ENCODE assay signal across 30 cellular contexts in genomic region chr17:63163158-63163520, GRCh38.
"Had no signal": no experiment of that assay in that cellular context is flagged by ENCODE, and none has a peak within 500 bp of the region (broad histone marks: within the 10 kb centered on the region; RNA-seq: fewer than 3 reads in every experiment).

No MANE protein-coding gene starts in this region.

- H3K27me3 Mint-ChIP-seq: dendritic cell treated with granulocyte-macrophage colony-stimulating factor and Interleukin-4, amounts not matched to agents 40 ng/mL and 50 ng/mL, for 4 days had no signal

- H3K4me3 ChIP-seq: colonic mucosa, esophagus squamous epithelium, gastrocnemius medialis, hepatocyte, left ventricle myocardium inferior, lower lobe of right lung had no signal

- H3K36me3 Mint-ChIP-seq: immature natural killer cell; memory B cell; naive thymus-derived CD4-positive, alpha-beta T cell had no signal

- H3K36me3 ChIP-seq: colonic mucosa, esophagus squamous epithelium, gastrocnemius medialis, left ventricle myocardium inferior, lower lobe of right lung had no signal

- H3K9me3 Mint-ChIP-seq: dendritic cell treated with granulocyte-macrophage colony-stimulating factor and Interleukin-4, amounts not matched to agents 40 ng/mL and 50 ng/mL, for 4 days; immature natural killer cell; memory B cell had no signal

- FAIRE-seq: kidney had no signal

- H3K4me1 ChIP-seq: colonic mucosa, esophagus squamous epithelium, gastrocnemius medialis, left ventricle myocardium inferior, lower lobe of right lung had no signal

- H3K27me3 ChIP-seq: colonic mucosa, dorsolateral prefrontal cortex, esophagus squamous epithelium, gastrocnemius medialis, hepatocyte had no signal

- H3K27ac ChIP-seq: colonic mucosa, epithelial cell of prostate, esophagus squamous epithelium, gastrocnemius medialis, hepatocyte, left ventricle myocardium inferior, lower lobe of right lung had no signal

- H3K9me3 ChIP-seq: colonic mucosa, esophagus squamous epithelium, gastrocnemius medialis, left ventricle myocardium inferior, lower lobe of right lung had no signal

- ATAC-seq: esophagus mucosa; gastrocnemius medialis; left colon; left lobe of liver; lower lobe of right lung; naive thymus-derived CD4-positive, alpha-beta T cell had no signal

- H3K4me1 Mint-ChIP-seq: immature natural killer cell had no signal

- DNase-seq: colonic mucosa; cortex of kidney; dorsolateral prefrontal cortex; effector CD4-positive, alpha-beta T cell; effector memory CD4-positive, alpha-beta T cell; erythroblast; esophagus squamous epithelium; foreskin fibroblast; foreskin melanocyte; gastrocnemius medialis; glutamatergic neuron; head of caudate nucleus; hypothalamus; immature natural killer cell; islet precursor cell; kidney; kidney glomerular epithelial cell; left colon; left ventricle myocardium inferior; lower lobe of right lung; mammary epithelial cell; mesendoderm; midbrain; naive thymus-derived CD4-positive, alpha-beta T cell had no signal

- H3K4me3 Mint-ChIP-seq: dendritic cell treated with granulocyte-macrophage colony-stimulating factor and Interleukin-4, amounts not matched to agents 40 ng/mL and 50 ng/mL, for 4 days; immature natural killer cell; memory B cell; naive thymus-derived CD4-positive, alpha-beta T cell had no signal

- H3K27ac Mint-ChIP-seq: dendritic cell treated with granulocyte-macrophage colony-stimulating factor and Interleukin-4, amounts not matched to agents 40 ng/mL and 50 ng/mL, for 4 days; immature natural killer cell; memory B cell; naive thymus-derived CD4-positive, alpha-beta T cell had no signal
